Comparison of ENCODE assay signal across 19 cellular contexts in the genomic region with DNA sequence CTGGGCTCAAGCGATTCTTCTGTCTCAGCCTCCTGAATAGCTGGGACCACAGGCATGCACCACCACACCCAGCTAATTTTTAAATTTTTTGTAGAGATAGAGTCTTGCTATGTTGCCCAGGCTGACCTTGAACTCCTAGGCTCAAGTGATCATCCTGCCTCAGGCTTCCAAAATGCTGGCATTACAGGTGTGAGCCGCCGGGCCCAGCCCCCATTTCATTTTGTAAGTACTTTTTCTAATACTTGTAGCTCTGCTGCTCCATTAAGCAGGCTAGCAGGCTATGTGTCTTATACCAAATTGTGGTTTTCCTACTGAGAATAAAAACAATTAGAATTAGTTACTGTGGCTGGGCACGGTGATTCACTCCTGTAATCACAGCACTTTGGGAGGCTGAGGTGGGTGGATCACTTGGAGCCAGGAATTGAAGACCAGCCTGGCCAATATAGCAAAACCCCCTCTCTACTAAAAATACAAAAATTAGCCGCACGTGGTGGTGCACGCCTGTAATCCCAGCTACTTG.
"Had no signal": no experiment of that assay in that cellular context is flagged by ENCODE, and none has a peak within 500 bp of the region (broad histone marks: within the 10 kb centered on the region; RNA-seq: fewer than 3 reads in every experiment).

No MANE protein-coding gene starts in this region.

- DNase-seq: activated CD4-positive, alpha-beta T cell treated with anti-CD3 and anti-CD28 coated beads for 4 hours; activated CD4-positive, alpha-beta T cell treated with anti-CD3 and anti-CD28 coated beads, Interleukin-2, amount 50 U/mL, for 48 hours; activated CD4-positive, CD25-positive, alpha-beta regulatory T cell; activated CD8-positive, alpha-beta memory T cell treated with anti-CD3 and anti-CD28 coated beads, Interleukin-2, amount 50 U/mL, for 48 hours; activated naive CD4-positive, alpha-beta T cell; activated naive CD8-positive, alpha-beta T cell treated with anti-CD3 and anti-CD28 coated beads for 36 hours; activated T-cell treated with anti-CD3 and anti-CD28 coated beads, Interleukin-2, amount 50 U/mL, for 4 hours; spleen; stimulated activated CD4-positive, alpha-beta T cell treated with anti-CD3 and anti-CD28 coated beads, Interleukin-4, amount 100 ng/mL, for 24 hours; substantia nigra; T-helper 17 cell had no signal

- H3K27ac ChIP-seq: cardiac muscle cell, epithelial cell of prostate, spleen, thyroid gland had no signal

- H3K9me3 Mint-ChIP-seq: activated naive CD8-positive, alpha-beta T cell treated with anti-CD3 and anti-CD28 coated beads for 36 hours; activated T-cell treated with anti-CD3 and anti-CD28 coated beads, Interleukin-2, amount 50 U/mL, for 4 hours; activated T-helper 2 cell treated with anti-CD3 and anti-CD28 coated beads, Interferon-gamma antibody, Interleukin-2, Interleukin-4, amounts not matched to agents 10 μg/mL and 5 μg/mL and 100 μg/mL, durations not matched to agents 14 hours and 24 hours and 36 hours; natural killer cell treated with Interleukin-12 subunit alpha and Interleukin-12 subunit beta and Interleukin-15 and Interleukin-18, amount 100 ng/mL, for 72 hours; stimulated activated naive CD8-positive, alpha-beta T cell treated with anti-CD3 and anti-CD28 coated beads, Interleukin-15, Interleukin-2, amounts not matched to agents 100 ng/mL and 50 ng/mL, for 24 hours had no signal

- H3K27me3 ChIP-seq: body of pancreas, cardiac muscle cell, spleen, thyroid gland had no signal

- H3K4me3 ChIP-seq: body of pancreas, cardiac muscle cell, spleen, thyroid gland had no signal

- ATAC-seq: activated T-cell treated with anti-CD3 and anti-CD28 coated beads, Interleukin-2, amount 50 U/mL, for 4 hours; natural killer cell treated with Interleukin-12 subunit alpha and Interleukin-12 subunit beta and Interleukin-15 and Interleukin-18, amount 100 ng/mL, for 72 hours; T-helper 17 cell had no signal

- H3K27me3 Mint-ChIP-seq: activated naive CD8-positive, alpha-beta T cell treated with anti-CD3 and anti-CD28 coated beads for 36 hours; natural killer cell treated with Interleukin-12 subunit alpha and Interleukin-12 subunit beta and Interleukin-15 and Interleukin-18, amount 100 ng/mL, for 72 hours; progenitor cell of endocrine pancreas; stimulated activated naive CD8-positive, alpha-beta T cell treated with anti-CD3 and anti-CD28 coated beads, Interleukin-15, Interleukin-2, amounts not matched to agents 100 ng/mL and 50 ng/mL, for 24 hours; T-helper 17 cell had no signal

- H3K9me3 ChIP-seq: body of pancreas, spleen, thyroid gland had no signal

- H3K36me3 Mint-ChIP-seq: natural killer cell treated with Interleukin-12 subunit alpha and Interleukin-12 subunit beta and Interleukin-15 and Interleukin-18, amount 100 ng/mL, for 72 hours had no signal

- H3K4me3 Mint-ChIP-seq: activated naive CD8-positive, alpha-beta T cell treated with anti-CD3 and anti-CD28 coated beads for 36 hours; activated T-cell treated with anti-CD3 and anti-CD28 coated beads, Interleukin-2, amount 50 U/mL, for 4 hours; natural killer cell treated with Interleukin-12 subunit alpha and Interleukin-12 subunit beta and Interleukin-15 and Interleukin-18, amount 100 ng/mL, for 72 hours; stimulated activated naive CD8-positive, alpha-beta T cell treated with anti-CD3 and anti-CD28 coated beads, Interleukin-15, Interleukin-2, amounts not matched to agents 100 ng/mL and 50 ng/mL, for 24 hours; T-helper 17 cell had no signal

- H3K27ac Mint-ChIP-seq: activated naive CD8-positive, alpha-beta T cell treated with anti-CD3 and anti-CD28 coated beads for 36 hours; activated T-helper 2 cell treated with anti-CD3 and anti-CD28 coated beads, Interferon-gamma antibody, Interleukin-2, Interleukin-4, amounts not matched to agents 10 μg/mL and 5 μg/mL and 100 μg/mL, durations not matched to agents 14 hours and 24 hours and 36 hours; natural killer cell treated with Interleukin-12 subunit alpha and Interleukin-12 subunit beta and Interleukin-15 and Interleukin-18, amount 100 ng/mL, for 72 hours; progenitor cell of endocrine pancreas; stimulated activated naive CD8-positive, alpha-beta T cell treated with anti-CD3 and anti-CD28 coated beads, Interleukin-15, Interleukin-2, amounts not matched to agents 100 ng/mL and 50 ng/mL, for 24 hours; T-helper 17 cell had no signal

- H3K36me3 ChIP-seq: cardiac muscle cell, thyroid gland had no signal
